Comparison of ENCODE assay signal across 1 cellular context in the genomic region with DNA sequence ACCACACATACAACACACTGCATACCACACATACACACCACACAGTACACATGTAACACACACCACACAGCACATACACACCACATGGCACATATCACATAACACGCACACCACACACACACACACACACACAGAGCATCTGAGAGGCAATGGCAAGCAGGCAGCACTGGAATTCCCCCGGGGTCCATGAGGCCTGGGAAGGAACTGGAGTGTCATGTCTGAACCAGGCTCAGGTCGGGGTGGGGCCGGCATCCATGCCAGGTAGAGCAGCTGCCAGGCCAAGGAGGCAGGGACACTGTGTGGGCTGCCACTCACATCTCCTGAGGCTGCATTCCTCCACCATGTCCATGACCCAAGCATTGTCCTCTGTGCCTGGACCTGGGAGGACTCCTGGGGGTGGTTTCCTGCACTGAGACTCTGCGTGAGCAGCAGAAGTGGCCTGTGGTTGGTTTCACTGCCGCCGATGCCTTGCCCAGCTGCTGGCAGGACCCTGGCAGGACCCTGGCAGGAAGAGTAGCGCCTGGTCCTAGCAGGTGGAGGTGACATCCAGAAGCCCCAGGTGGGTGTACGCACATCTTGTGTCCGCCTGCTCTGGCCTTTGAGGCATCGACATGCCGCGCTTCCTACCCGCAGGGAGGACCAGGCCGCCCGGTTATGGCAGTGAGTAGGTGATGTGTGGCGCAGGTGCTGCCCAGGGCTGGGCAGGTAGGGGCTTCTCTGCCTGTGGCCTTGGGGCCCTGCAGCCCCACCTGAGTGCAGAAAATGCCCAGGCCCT.
TF ChIP-seq lines count a peak whose summit lies in the region.

No MANE protein-coding gene starts in this region.

TF ChIP-seq in IMR-90, 13 proteins besides CTCF, POLR2A, EP300 and RAD21:
- no peak for TF ChIP-seq MXI1 (IDR thresholded peaks at IDR 0.05; ENCODE audit: borderline replicate concordance, low read depth, low read length)
- TF ChIP-seq CEBPB (IDR thresholded peaks at IDR 0.05; ENCODE audit: low read depth, low read length) = no peak
- TF ChIP-seq, protein P1, sequence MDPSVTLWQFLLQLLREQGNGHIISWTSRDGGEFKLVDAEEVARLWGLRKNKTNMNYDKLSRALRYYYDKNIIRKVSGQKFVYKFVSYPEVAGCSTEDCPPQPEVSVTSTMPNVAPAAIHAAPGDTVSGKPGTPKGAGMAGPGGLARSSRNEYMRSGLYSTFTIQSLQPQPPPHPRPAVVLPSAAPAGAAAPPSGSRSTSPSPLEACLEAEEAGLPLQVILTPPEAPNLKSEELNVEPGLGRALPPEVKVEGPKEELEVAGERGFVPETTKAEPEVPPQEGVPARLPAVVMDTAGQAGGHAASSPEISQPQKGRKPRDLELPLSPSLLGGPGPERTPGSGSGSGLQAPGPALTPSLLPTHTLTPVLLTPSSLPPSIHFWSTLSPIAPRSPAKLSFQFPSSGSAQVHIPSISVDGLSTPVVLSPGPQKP (IDR thresholded peaks at IDR 0.05; ENCODE audit: borderline replicate concordance, low read depth, low read length) = no peak
- no peak for TF ChIP-seq FOS (IDR thresholded peaks at IDR 0.05; ENCODE audit: low read depth, low read length)
- TF ChIP-seq, protein P2, sequence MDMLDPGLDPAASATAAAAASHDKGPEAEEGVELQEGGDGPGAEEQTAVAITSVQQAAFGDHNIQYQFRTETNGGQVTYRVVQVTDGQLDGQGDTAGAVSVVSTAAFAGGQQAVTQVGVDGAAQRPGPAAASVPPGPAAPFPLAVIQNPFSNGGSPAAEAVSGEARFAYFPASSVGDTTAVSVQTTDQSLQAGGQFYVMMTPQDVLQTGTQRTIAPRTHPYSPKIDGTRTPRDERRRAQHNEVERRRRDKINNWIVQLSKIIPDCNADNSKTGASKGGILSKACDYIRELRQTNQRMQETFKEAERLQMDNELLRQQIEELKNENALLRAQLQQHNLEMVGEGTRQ (IDR thresholded peaks at IDR 0.05; ENCODE audit: low read depth, low read length) = no peak
- TF ChIP-seq MAFK (IDR thresholded peaks at IDR 0.05; ENCODE audit: low read depth, low read length) = no peak
- TF ChIP-seq RFX5 (IDR thresholded peaks at IDR 0.05; ENCODE audit: low read depth, low read length) = no peak
- TF ChIP-seq MAZ (IDR thresholded peaks at IDR 0.05; ENCODE audit: borderline replicate concordance, low read depth, low read length) = no peak
- TF ChIP-seq SMC3 (IDR thresholded peaks at IDR 0.05; ENCODE audit: low read depth, low read length) = no peak
TF ChIP-seq in IMR-90: peak in this region for 0.
